In genomic region chr9:130694205-130694604, GRCh38 we compare ENCODE assay signal across 8 cellular contexts. TPM values are rescaled to one million over a fixed set of nuclear protein-coding genes. Genes with fewer than 3 reads are reported as not detected.
DNase-seq lines count a peak whose midpoint lies in the region; ATAC-seq and TF ChIP-seq lines count a peak whose summit lies in the region.

No MANE protein-coding gene starts in this region.

- no peak for TF ChIP-seq CTCF in ascending aorta (IDR thresholded peaks at IDR 0.05)

- peaks cover 48% of the 10 kb centered on the region for H3K36me3 Mint-ChIP-seq in stimulated activated naive CD8-positive, alpha-beta T cell treated with anti-CD3 and anti-CD28 coated beads, Interleukin-15, Interleukin-2, amounts not matched to agents 100 ng/mL and 50 ng/mL, for 24 hours (ENCODE audit: low read depth)
- peaks cover 21% of the 10 kb centered on the region for H3K36me3 Mint-ChIP-seq in memory B cell

- peak overlapping the region; percentile 98 for H3K27ac Mint-ChIP-seq in stimulated activated naive CD8-positive, alpha-beta T cell treated with anti-CD3 and anti-CD28 coated beads, Interleukin-15, Interleukin-2, amounts not matched to agents 100 ng/mL and 50 ng/mL, for 24 hours
- peak overlapping the region; percentile 91 for H3K27ac Mint-ChIP-seq in memory B cell

- H3K4me1 Mint-ChIP-seq in stimulated activated naive CD8-positive, alpha-beta T cell treated with anti-CD3 and anti-CD28 coated beads, Interleukin-15, Interleukin-2, amounts not matched to agents 100 ng/mL and 50 ng/mL, for 24 hours (ENCODE audit: low read depth): peaks cover 55% of the 10 kb centered on the region
- peaks cover 24% of the 10 kb centered on the region for H3K4me1 Mint-ChIP-seq in memory B cell

- no peak for DNase-seq in stimulated activated naive CD8-positive, alpha-beta T cell treated with anti-CD3 and anti-CD28 coated beads, Interleukin-15, Interleukin-2, amounts not matched to agents 100 U/mL and 50 U/mL, for 24 hours
- DNase-seq in ascending aorta (ENCODE audit: low spot score in 2 of 2) (no peak), memory B cell (ENCODE audit: low spot score in 2 of 2) (no peak), aorta (no peak), NCI-H2107 treated with DMSO at 0.1 percent for 48 hours (lab: John Stamatoyannopoulos, UW; ENCODE audit: unreplicated experiment) (no peak), LoVo (ENCODE audit: low spot score) (no peak), GM19240 (ENCODE audit: insufficient read length, low spot score) (no peak)

- H3K27ac ChIP-seq in ascending aorta (no peak overlapping the region), aorta (ENCODE audit: low read depth in 1 of 2, low read length in 2 of 2) (no peak overlapping the region)

- no peaks in the 10 kb centered on the region for H3K27me3 ChIP-seq in ascending aorta
- H3K27me3 ChIP-seq in aorta (ENCODE audit: control insufficient read depth in 1 of 2, insufficient read depth in 2 of 2, low read length in 1 of 2): no peaks in the 10 kb centered on the region

- no peak for ATAC-seq in stimulated activated naive CD8-positive, alpha-beta T cell treated with anti-CD3 and anti-CD28 coated beads, Interleukin-15, Interleukin-2, amounts not matched to agents 100 U/mL and 50 U/mL, for 24 hours
- ATAC-seq in memory B cell (ENCODE audit: low read depth): no peak
- ATAC-seq in aorta (ENCODE audit: low FRiP score): no peak

- no peaks in the 10 kb centered on the region for H3K9me3 ChIP-seq in ascending aorta
- H3K9me3 ChIP-seq in aorta (ENCODE audit: control insufficient read depth, low read length): no peaks in the 10 kb centered on the region

- H3K27me3 Mint-ChIP-seq in stimulated activated naive CD8-positive, alpha-beta T cell treated with anti-CD3 and anti-CD28 coated beads, Interleukin-15, Interleukin-2, amounts not matched to agents 100 ng/mL and 50 ng/mL, for 24 hours: no peaks in the 10 kb centered on the region
- H3K27me3 Mint-ChIP-seq in memory B cell: no peaks in the 10 kb centered on the region

- H3K4me3 Mint-ChIP-seq in stimulated activated naive CD8-positive, alpha-beta T cell treated with anti-CD3 and anti-CD28 coated beads, Interleukin-15, Interleukin-2, amounts not matched to agents 100 ng/mL and 50 ng/mL, for 24 hours: peak overlapping the region; percentile 97
- H3K4me3 Mint-ChIP-seq in memory B cell: peak overlapping the region; percentile 99

- H3K36me3 ChIP-seq in ascending aorta (peaks cover 18 to 35% of the 10 kb centered on the region in 2 donors), aorta (ENCODE audit: control insufficient read depth in 1 of 2, insufficient read depth in 2 of 2, low read length in 1 of 2) (peaks cover 0 to 4% of the 10 kb centered on the region in 2 donors)

- peak overlapping the region; percentile 54 to 77 for H3K4me3 ChIP-seq in ascending aorta
- H3K4me3 ChIP-seq in aorta (ENCODE audit: low read length in 2 of 2): peak overlapping the region; percentile 44 to 48

- peaks cover 0 to 14% of the 10 kb centered on the region in 2 donors for H3K4me1 ChIP-seq in ascending aorta
- H3K4me1 ChIP-seq in aorta (ENCODE audit: control insufficient read depth in 1 of 2, insufficient read depth in 2 of 2, low read length in 2 of 2): no peaks in the 10 kb centered on the region

- H3K9me3 Mint-ChIP-seq in stimulated activated naive CD8-positive, alpha-beta T cell treated with anti-CD3 and anti-CD28 coated beads, Interleukin-15, Interleukin-2, amounts not matched to agents 100 ng/mL and 50 ng/mL, for 24 hours: no peaks in the 10 kb centered on the region
- H3K9me3 Mint-ChIP-seq in memory B cell: no peaks in the 10 kb centered on the region

- WGBS in aorta, 2 donors: 2 to 3% methylated on average over 8 of the region's 8 CpGs

- intact Hi-C loops in ascending aorta (cut with DNase I) (loop anchor here (5.0 to 10.0 kb wide), 2 partner anchors 153 to 431 kb away; partner anchors contain the start of gene NUP214), aorta (cut with DNase I) (no loop called here)

RNA-seq across cellular contexts. Expression of gene EXOSC2, which starts 0.6 kb away (rescaled TPM):
- 20.6 TPM for total RNA-seq in ascending aorta
- 10 to 100 TPM; 18.7 to 20.2 TPM for total RNA-seq in aorta
- polyA plus RNA-seq in aorta: 10 to 100 TPM in 1 of 2 donors, 1 to 10 TPM in 1; 9.5 to 17.0 TPM

RNA-seq across cellular contexts. Expression of gene PRDM12, which starts 29.8 kb away (rescaled TPM):
- total RNA-seq in ascending aorta (not detected), aorta (not detected)
- polyA plus RNA-seq in aorta: not detected
